ENCODE assay signal across 1 cellular context in the genomic region with DNA sequence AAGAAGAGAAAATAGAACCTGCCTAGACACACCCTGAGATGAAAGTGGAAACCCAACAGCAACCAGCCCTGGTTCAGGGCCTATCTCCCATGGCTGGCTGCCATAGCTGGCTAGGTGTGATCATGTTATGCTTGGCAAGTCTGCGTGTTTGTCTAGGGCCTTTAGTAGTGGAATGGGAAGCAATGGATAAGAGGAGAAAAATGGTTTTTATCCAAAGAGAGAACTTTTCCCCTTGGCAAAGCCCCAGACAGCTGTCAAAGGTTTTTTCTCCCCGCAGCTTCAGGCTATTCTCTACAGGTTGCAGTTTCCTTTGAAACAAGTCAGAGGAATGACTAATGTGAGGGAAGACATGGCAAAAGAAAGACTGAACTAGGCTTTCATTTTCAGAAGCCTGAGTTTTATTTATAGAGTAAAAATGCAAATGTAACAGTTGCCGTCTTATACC.
TF ChIP-seq lines count a peak whose summit lies in the region.

No MANE protein-coding gene starts in this region.

TF ChIP-seq in SK-N-SH, 30 proteins besides CTCF, POLR2A, EP300 and RAD21 (continued from another document):
- TF ChIP-seq, protein P1, sequence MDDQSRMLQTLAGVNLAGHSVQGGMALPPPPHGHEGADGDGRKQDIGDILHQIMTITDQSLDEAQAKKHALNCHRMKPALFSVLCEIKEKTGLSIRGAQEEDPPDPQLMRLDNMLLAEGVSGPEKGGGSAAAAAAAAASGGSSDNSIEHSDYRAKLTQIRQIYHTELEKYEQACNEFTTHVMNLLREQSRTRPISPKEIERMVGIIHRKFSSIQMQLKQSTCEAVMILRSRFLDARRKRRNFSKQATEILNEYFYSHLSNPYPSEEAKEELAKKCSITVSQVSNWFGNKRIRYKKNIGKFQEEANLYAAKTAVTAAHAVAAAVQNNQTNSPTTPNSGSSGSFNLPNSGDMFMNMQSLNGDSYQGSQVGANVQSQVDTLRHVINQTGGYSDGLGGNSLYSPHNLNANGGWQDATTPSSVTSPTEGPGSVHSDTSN (IDR thresholded peaks at IDR 0.05), result peak; percentile 63
- no peak for TF ChIP-seq GABPA (IDR thresholded peaks at IDR 0.05; ENCODE audit: low read depth)
- TF ChIP-seq, protein P2, sequence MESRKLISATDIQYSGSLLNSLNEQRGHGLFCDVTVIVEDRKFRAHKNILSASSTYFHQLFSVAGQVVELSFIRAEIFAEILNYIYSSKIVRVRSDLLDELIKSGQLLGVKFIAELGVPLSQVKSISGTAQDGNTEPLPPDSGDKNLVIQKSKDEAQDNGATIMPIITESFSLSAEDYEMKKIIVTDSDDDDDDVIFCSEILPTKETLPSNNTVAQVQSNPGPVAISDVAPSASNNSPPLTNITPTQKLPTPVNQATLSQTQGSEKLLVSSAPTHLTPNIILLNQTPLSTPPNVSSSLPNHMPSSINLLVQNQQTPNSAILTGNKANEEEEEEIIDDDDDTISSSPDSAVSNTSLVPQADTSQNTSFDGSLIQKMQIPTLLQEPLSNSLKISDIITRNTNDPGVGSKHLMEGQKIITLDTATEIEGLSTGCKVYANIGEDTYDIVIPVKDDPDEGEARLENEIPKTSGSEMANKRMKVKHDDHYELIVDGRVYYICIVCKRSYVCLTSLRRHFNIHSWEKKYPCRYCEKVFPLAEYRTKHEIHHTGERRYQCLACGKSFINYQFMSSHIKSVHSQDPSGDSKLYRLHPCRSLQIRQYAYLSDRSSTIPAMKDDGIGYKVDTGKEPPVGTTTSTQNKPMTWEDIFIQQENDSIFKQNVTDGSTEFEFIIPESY (IDR thresholded peaks at IDR 0.05; ENCODE audit: borderline replicate concordance, low read depth), result no peak
